Comparison of ENCODE assay signal across 8 cellular contexts in genomic region chr13:58181111-58181510, GRCh38.
"Had no signal": no experiment of that assay in that cellular context is flagged by ENCODE, and none has a peak within 500 bp of the region (broad histone marks: within the 10 kb centered on the region; RNA-seq: fewer than 3 reads in every experiment).

No MANE protein-coding gene starts in this region.

- H3K9me3 ChIP-seq: HAP-1 had no signal

- DNase-seq: GM23248, GOT3, H7, H9, HCEC 1CT, HFFc6 had no signal

- H3K4me3 ChIP-seq: GM23248, GM23338, HAP-1 had no signal

- H3K36me3 ChIP-seq: HAP-1 had no signal

- H3K4me1 ChIP-seq: HAP-1 had no signal

- H3K27ac ChIP-seq: GM23248 had no signal
